1 cellular context compared by ENCODE assay signal in genomic region chr1:153599847-153600246, GRCh38.
TF ChIP-seq lines count a peak whose summit lies in the region.

No MANE protein-coding gene starts in this region.

TF ChIP-seq in endothelial cell of umbilical vein, 7 proteins besides CTCF, POLR2A, EP300 and RAD21:
- TF ChIP-seq JUN (IDR thresholded peaks at IDR 0.05; ENCODE audit: borderline replicate concordance, insufficient read depth, insufficient read length, low read depth), result no peak
- TF ChIP-seq MAX (IDR thresholded peaks at IDR 0.05; ENCODE audit: insufficient read depth, insufficient read length), result no peak
- TF ChIP-seq MYC (IDR thresholded peaks at IDR 0.05; ENCODE audit: low read depth, low read length), result no peak
- no peak for TF ChIP-seq EZH2 (IDR thresholded peaks at IDR 0.05; ENCODE audit: borderline replicate concordance, low read depth, low read length, severe bottlenecking)
TF ChIP-seq in endothelial cell of umbilical vein: peak in this region for 0.
